In the genomic region with DNA sequence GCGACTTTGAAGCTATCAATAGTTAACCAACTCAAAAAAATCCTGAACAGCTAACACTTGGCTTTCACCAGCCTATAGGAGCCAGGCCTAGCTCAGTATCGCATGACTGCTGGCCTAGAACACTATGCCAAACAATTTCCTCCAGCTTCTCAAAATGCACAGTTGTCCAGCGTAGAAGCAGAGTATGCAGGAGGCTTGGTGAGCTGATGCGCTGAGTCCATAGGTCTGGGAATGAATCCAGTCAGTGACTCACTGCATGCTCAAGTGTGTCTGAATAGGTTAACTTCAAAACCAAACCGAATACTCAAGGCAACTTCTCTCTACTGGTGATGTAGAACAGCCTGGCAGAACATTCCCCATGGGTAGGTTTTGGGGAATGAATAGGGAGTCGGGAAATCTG, we compare ENCODE assay signal across 8 cellular contexts.
DNase-seq lines count a peak whose midpoint lies in the region; ATAC-seq, FAIRE-seq and TF ChIP-seq lines count a peak whose summit lies in the region.
"Not testable (repeated sequence)": the region's sequence is repeated elsewhere in the genome, so short reads cannot be mapped to it uniquely, and the experiment has no call there.

No MANE protein-coding gene starts in this region.

- not testable (repeated sequence) for H4K5ac ChIP-seq in IMR-90 (ENCODE audit: low read depth, low read length)

- H3K4me1 ChIP-seq in IMR-90 (ENCODE audit: control insufficient read depth, insufficient read depth, low read length); psoas muscle: not testable (repeated sequence)

- H3K14ac ChIP-seq in IMR-90 (replicated peaks; ENCODE audit: low read depth, low read length), result not testable (repeated sequence)

- no CpG with 5 or more reads among the region's 6 CpGs for WGBS in IMR-90 (ENCODE audit: extremely low coverage in 2 of 2, insufficient read length in 1 of 2), 2 experiments
- 29 to 46% (median 38%) methylated on average over 4 to 6 of the region's 6 CpGs for WGBS in psoas muscle, 3 donors

- 0 out of 2 replicates have a peak, but pooled peaks have one; percentile 9 for TF ChIP-seq RAD21 in IMR-90 (IDR thresholded peaks at IDR 0.05; ENCODE audit: low read length)

- not testable (repeated sequence) for H4K91ac ChIP-seq in IMR-90 (ENCODE audit: insufficient read depth, low read depth, low read length)

- DNase-seq in A172 (ENCODE audit: low spot score), result peak; percentile 97
- DNase-seq in EL, result peak; percentile 87
- peak; percentile 96 for DNase-seq in IMR-90
- peak; percentile 80 for DNase-seq in bronchial epithelial cell (ENCODE audit: low read depth)
- DNase-seq in fibroblast of mammary gland (ENCODE audit: low read depth), result peak; percentile 95
- peak; percentile 61 for DNase-seq in left kidney (ENCODE audit: low read depth, low spot score)
- not testable (repeated sequence) for DNase-seq in psoas muscle

- peak; percentile 96 for FAIRE-seq in bronchial epithelial cell (lab: Jason Lieb, UNC)

- POLR2A ChIA-PET in IMR-90 (lab: Charles Lee; ENCODE audit: unreplicated experiment), result not testable (repeated sequence)

- peak overlapping the region; percentile 76; the same call in 1 of the 2 replicates for H2BK20ac ChIP-seq in IMR-90 (ENCODE audit: low read depth, low read length)

- not testable (repeated sequence) for H2BK120ac ChIP-seq in IMR-90 (ENCODE audit: low read depth, low read length)

- intact Hi-C loops in IMR-90 (cut with micrococcal nuclease); psoas muscle (cut with DNase I): not testable (repeated sequence)

- H3K18ac ChIP-seq in IMR-90 (ENCODE audit: low read depth, low read length), result not testable (repeated sequence)

- H2AK5ac ChIP-seq in IMR-90 (ENCODE audit: low read depth, low read length), result not testable (repeated sequence)

- H3K27ac ChIP-seq in IMR-90 (ENCODE audit: insufficient read depth, low read length); psoas muscle: not testable (repeated sequence)

- TF ChIP-seq CTCF in IMR-90 (conservative IDR thresholded peaks at IDR 0.05; ENCODE audit: low read depth, low read length); bronchial epithelial cell (IDR thresholded peaks at IDR 0.05; ENCODE audit: insufficient read depth, low read length, severe bottlenecking); fibroblast of mammary gland (conservative IDR thresholded peaks at IDR 0.05; ENCODE audit: control insufficient read depth, insufficient read depth, low read depth, low read length); psoas muscle (IDR thresholded peaks at IDR 0.05): not testable (repeated sequence)

- dilution Hi-C loops in IMR-90 (cut with HindIII; ENCODE audit: low sequenced_read_pairs, unreplicated experiment), result not testable (repeated sequence)

- H3K36me3 ChIP-seq in IMR-90 (ENCODE audit: control insufficient read depth, insufficient read depth, low read length); bronchial epithelial cell (ENCODE audit: control insufficient read depth, insufficient read depth, low read length); psoas muscle (ENCODE audit: insufficient read depth in 1 of 2, low read depth in 1 of 2): not testable (repeated sequence)

- H3K56ac ChIP-seq in IMR-90 (ENCODE audit: extremely low read depth, insufficient read depth, low read length), result not testable (repeated sequence)

- not testable (repeated sequence) for H3K9me3 ChIP-seq in IMR-90 (ENCODE audit: control insufficient read depth, insufficient read depth, low read length); psoas muscle

- in situ Hi-C loops in IMR-90 (cut with MboI; ENCODE audit: low sequenced_read_pairs), result not testable (repeated sequence)

- not testable (repeated sequence) for H4K20me1 ChIP-seq in IMR-90 (ENCODE audit: insufficient read depth, low read length)

- H2AK9ac ChIP-seq in IMR-90 (replicated peaks; ENCODE audit: low read depth, low read length, poor library complexity), result not testable (repeated sequence)

- H3K4ac ChIP-seq in IMR-90 (ENCODE audit: low read depth, low read length), result peak overlapping the region; percentile 81; the same call in 1 of the 2 replicates

- H2BK15ac ChIP-seq in IMR-90 (ENCODE audit: low read depth, low read length), result not testable (repeated sequence)

- not testable (repeated sequence) for H3K23ac ChIP-seq in IMR-90 (ENCODE audit: low read depth, low read length)

- H3K9me1 ChIP-seq in IMR-90 (ENCODE audit: insufficient read depth, low read length), result not testable (repeated sequence)

- H2BK5ac ChIP-seq in IMR-90 (ENCODE audit: low read depth, low read length, poor library complexity, severe bottlenecking), result not testable (repeated sequence)

- not testable (repeated sequence) for H3K4me3 ChIP-seq in IMR-90 (ENCODE audit: insufficient read depth, low read depth, low read length); bronchial epithelial cell (ENCODE audit: low read depth, low read length); fibroblast of mammary gland (ENCODE audit: control insufficient read depth, low read depth, low read length); psoas muscle

- peak; percentile 94 for ATAC-seq in IMR-90 (ENCODE audit: low read depth)
- ATAC-seq in SK-N-SH treated with all-trans-retinoic acid at 6 μM for 48 hours, result peak; percentile 97
- peak; percentile 69 to 80 (median 74) for ATAC-seq in psoas muscle

- H2AFZ ChIP-seq in IMR-90 (replicated peaks; ENCODE audit: low read length, poor library complexity), result not testable (repeated sequence)

- H3K27me3 ChIP-seq in IMR-90 (ENCODE audit: control insufficient read depth, insufficient read depth, low read length); bronchial epithelial cell (ENCODE audit: control insufficient read depth, insufficient read depth, low read length); psoas muscle (ENCODE audit: insufficient read depth in 3 of 3, low read length in 2 of 3): not testable (repeated sequence)

- not testable (repeated sequence) for TF ChIP-seq POLR2A in IMR-90 (IDR thresholded peaks at IDR 0.05; ENCODE audit: low read depth, low read length)

- not testable (repeated sequence) for H4K8ac ChIP-seq in IMR-90 (ENCODE audit: low read depth in 2 of 2, low read length in 2 of 2)

- not testable (repeated sequence) for H3K4me2 ChIP-seq in IMR-90 (ENCODE audit: low read depth, low read length)

- BruUV-seq in IMR-90 (replicated peaks; lab: Mats Ljungman, UMichigan), result not testable (repeated sequence)

- H3K9ac ChIP-seq in IMR-90 (ENCODE audit: low read depth, low read length), result not testable (repeated sequence)

- not testable (repeated sequence) for H3K79me1 ChIP-seq in IMR-90 (ENCODE audit: low read depth in 1 of 2, low read length in 2 of 2)

- CTCF ChIA-PET in IMR-90 (lab: Yijun Ruan, JAX), result not testable (repeated sequence)

TF ChIP-seq in IMR-90, 13 proteins besides CTCF, POLR2A, EP300 and RAD21:
- TF ChIP-seq FOS (IDR thresholded peaks at IDR 0.05; ENCODE audit: low read depth, low read length), result peak; percentile 10; the same call in 1 of the 2 replicates
- TF ChIP-seq SMC3 (IDR thresholded peaks at IDR 0.05; ENCODE audit: low read depth, low read length), result 0 out of 2 replicates have a peak, but pooled peaks have one; percentile 13
